Comparison of ENCODE assay signal across 2 cellular contexts in genomic region chr3:36993326-36994283, GRCh38.
TF ChIP-seq lines count a peak whose summit lies in the region.

Gene MLH1 (plus strand): TSS chr3:36993518. CDS start chr3:36993548, 30 bp downstream.

TF ChIP-seq in WTC11, 78 proteins besides CTCF, POLR2A, EP300 and RAD21 (continued from another document and continues in another):
- TF ChIP-seq JAZF1 (CRISPR knock-in tag; IDR thresholded peaks at IDR 0.05) (no peak), TCF7 (CRISPR knock-in tag; IDR thresholded peaks at IDR 0.05; ENCODE audit: low read depth) (no peak), E2F1 (CRISPR knock-in tag; IDR thresholded peaks at IDR 0.05) (peak; percentile 69; the same call in 1 of the 2 replicates), MYBL2 (CRISPR knock-in tag; IDR thresholded peaks at IDR 0.05) (no peak), FOXP1 (CRISPR knock-in tag; IDR thresholded peaks at IDR 0.05; ENCODE audit: borderline replicate concordance) (no peak), SP1 (CRISPR knock-in tag; conservative IDR thresholded peaks at IDR 0.05) (peak; percentile 56; the same call in 1 of the 2 replicates), ZNF532 (CRISPR knock-in tag; IDR thresholded peaks at IDR 0.05; ENCODE audit: borderline replicate concordance) (no peak), ZNF281 (CRISPR knock-in tag; IDR thresholded peaks at IDR 0.05) (0 out of 2 replicates have a peak, but pooled peaks have one; percentile 58), NFYB (CRISPR knock-in tag; conservative IDR thresholded peaks at IDR 0.05; ENCODE audit: low read depth) (peak; percentile 95), ESRRA (CRISPR knock-in tag; IDR thresholded peaks at IDR 0.05; ENCODE audit: borderline replicate concordance) (no peak; the same call in 1 of the 2 replicates), ERG (CRISPR knock-in tag; IDR thresholded peaks at IDR 0.05) (no peak), ZNF317 (CRISPR knock-in tag; IDR thresholded peaks at IDR 0.05; ENCODE audit: borderline replicate concordance, low read depth) (no peak), IRF2 (CRISPR knock-in tag; IDR thresholded peaks at IDR 0.05; ENCODE audit: borderline replicate concordance, low read depth) (no peak), MXD4 (CRISPR knock-in tag; IDR thresholded peaks at IDR 0.05; ENCODE audit: borderline replicate concordance) (no peak), CREB1 (CRISPR knock-in tag; IDR thresholded peaks at IDR 0.05) (0 out of 2 replicates have a peak, but pooled peaks have one; percentile 41)

TF ChIP-seq in HepG2, 621 proteins besides CTCF, POLR2A, EP300 and RAD21 (continued from another document and continues in another):
- TF ChIP-seq ZNF687 (CRISPR knock-in tag; IDR thresholded peaks at IDR 0.05) (peak; percentile 85), ZNF33A (CRISPR knock-in tag; IDR thresholded peaks at IDR 0.05; ENCODE audit: borderline replicate concordance) (no peak), ZNF362 (CRISPR knock-in tag; IDR thresholded peaks at IDR 0.05; ENCODE audit: borderline replicate concordance) (no peak), ZNF589 (CRISPR knock-in tag; conservative IDR thresholded peaks at IDR 0.05) (0 out of 2 replicates have a peak, but pooled peaks have one; percentile 52), AKAP8 (CRISPR knock-in tag; IDR thresholded peaks at IDR 0.05) (peak; percentile 85; the same call in 1 of the 2 replicates), ZNF343 (CRISPR knock-in tag; IDR thresholded peaks at IDR 0.05) (no peak), ZNF253 (CRISPR knock-in tag; IDR thresholded peaks at IDR 0.05; ENCODE audit: borderline replicate concordance) (peak; percentile 81; the same call in 1 of the 2 replicates), TEAD3 (CRISPR knock-in tag; optimal IDR thresholded peaks at IDR 0.05; ENCODE audit: borderline replicate concordance) (no peak), ZNF562 (CRISPR knock-in tag; IDR thresholded peaks at IDR 0.05; ENCODE audit: borderline replicate concordance) (no peak), PHF21A (CRISPR knock-in tag; IDR thresholded peaks at IDR 0.05) (peak; percentile 27; the same call in 1 of the 2 replicates), MYPOP (CRISPR knock-in tag; IDR thresholded peaks at IDR 0.05) (no peak; the same call in none of the 2 replicates), ZFP36L1 (CRISPR knock-in tag; IDR thresholded peaks at IDR 0.05) (peak; percentile 86; the same call in 1 of the 2 replicates), GMEB1 (CRISPR knock-in tag; IDR thresholded peaks at IDR 0.05; ENCODE audit: borderline replicate concordance) (peak; percentile 82), ZNF703 (CRISPR knock-in tag; IDR thresholded peaks at IDR 0.05; ENCODE audit: borderline replicate concordance) (no peak), PBX2 (CRISPR knock-in tag; IDR thresholded peaks at IDR 0.05) (peak; percentile 99), HINFP (CRISPR knock-in tag; IDR thresholded peaks at IDR 0.05; ENCODE audit: low read depth) (peak; percentile 62; the same call in 1 of the 2 replicates), ZNF75D (CRISPR knock-in tag; IDR thresholded peaks at IDR 0.05; ENCODE audit: borderline replicate concordance) (no peak), GABPA (IDR thresholded peaks at IDR 0.05; ENCODE audit: low read depth, low read length) (peak; percentile 75), GABPA (CRISPR knock-in tag; IDR thresholded peaks at IDR 0.05; ENCODE audit: low read depth) (peak; percentile 94), HDAC1 (CRISPR knock-in tag; IDR thresholded peaks at IDR 0.05) (no peak; the same call in 1 of the 2 replicates), SAFB2 (CRISPR knock-in tag; IDR thresholded peaks at IDR 0.05; ENCODE audit: borderline replicate concordance, low read depth) (peak; percentile 10; the same call in 1 of the 2 replicates), ZNF235 (CRISPR knock-in tag; IDR thresholded peaks at IDR 0.05; ENCODE audit: borderline replicate concordance) (0 out of 2 replicates have a peak, but pooled peaks have one; percentile 40), ZNF781 (CRISPR knock-in tag; IDR thresholded peaks at IDR 0.05; ENCODE audit: borderline replicate concordance, not compliant biosample characterization) (peak; percentile 2), HNF4G (IDR thresholded peaks at IDR 0.05; ENCODE audit: borderline replicate concordance, low read depth, low read length) (no peak), HNF4G (CRISPR knock-in tag; IDR thresholded peaks at IDR 0.05; ENCODE audit: borderline replicate concordance, low read depth) (0 out of 2 replicates have a peak, but pooled peaks have one; percentile 17), ZNF232 (CRISPR knock-in tag; IDR thresholded peaks at IDR 0.05; ENCODE audit: borderline replicate concordance) (peak; percentile 61), ZSCAN31 (CRISPR knock-in tag; IDR thresholded peaks at IDR 0.05; ENCODE audit: low read depth) (0 out of 2 replicates have a peak, but pooled peaks have one; percentile 27), GPBP1L1 (CRISPR knock-in tag; IDR thresholded peaks at IDR 0.05) (no peak), ZNF44 (CRISPR knock-in tag; IDR thresholded peaks at IDR 0.05) (peak; percentile 94; the same call in 1 of the 2 replicates), THAP7 (CRISPR knock-in tag; IDR thresholded peaks at IDR 0.05) (peak; percentile 49; the same call in 1 of the 2 replicates), HIC2 (CRISPR knock-in tag; IDR thresholded peaks at IDR 0.05; ENCODE audit: low read depth) (peak; percentile 22; the same call in 1 of the 2 replicates), NR0B2 (CRISPR knock-in tag; IDR thresholded peaks at IDR 0.05) (peak; percentile 90), MYNN (CRISPR knock-in tag; IDR thresholded peaks at IDR 0.05; ENCODE audit: low read depth) (no peak), ZNF256 (CRISPR knock-in tag; conservative IDR thresholded peaks at IDR 0.05) (0 out of 2 replicates have a peak, but pooled peaks have one; percentile 40), RBAK (CRISPR knock-in tag; IDR thresholded peaks at IDR 0.05) (no peak), FOXK2 (IDR thresholded peaks at IDR 0.05) (no peak), JUNB (CRISPR knock-in tag; IDR thresholded peaks at IDR 0.05; ENCODE audit: borderline replicate concordance) (no peak), ATRX (CRISPR knock-in tag; IDR thresholded peaks at IDR 0.05; ENCODE audit: borderline replicate concordance) (no peak), ZNF432 (CRISPR knock-in tag; IDR thresholded peaks at IDR 0.05; ENCODE audit: borderline replicate concordance) (no peak)
